22 cellular contexts compared by ENCODE assay signal in the genomic region with DNA sequence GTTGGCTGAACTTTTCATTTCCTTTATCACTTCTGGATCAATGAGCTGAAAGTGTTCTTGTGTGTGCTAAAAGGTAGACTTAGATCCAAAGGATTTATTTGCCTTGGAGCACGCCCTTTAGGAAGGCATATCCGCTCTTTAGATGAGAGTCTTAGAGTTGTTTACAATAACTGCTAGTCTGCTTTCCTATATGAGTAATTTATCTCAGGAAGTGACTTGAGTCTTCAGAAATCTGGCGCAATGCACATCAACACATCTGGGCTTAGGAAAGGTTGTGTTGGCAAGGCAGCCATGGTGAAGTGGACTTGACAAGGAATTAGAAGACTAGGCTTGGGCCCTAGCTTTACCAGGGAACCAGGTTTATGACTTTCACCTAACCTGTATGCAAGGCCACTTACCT.
DNase-seq lines count a peak whose midpoint lies in the region; TF ChIP-seq lines count a peak whose summit lies in the region.
"Had no signal": no experiment of that assay in that cellular context is flagged by ENCODE, and none has a peak within 500 bp of the region (broad histone marks: within the 10 kb centered on the region; RNA-seq: fewer than 3 reads in every experiment).

No MANE protein-coding gene starts in this region.

- H3K4me3 ChIP-seq in NB4 (ENCODE audit: low read depth, low read length) = no peak overlapping the region
- no peak overlapping the region for H3K4me3 ChIP-seq in cardiac fibroblast (replicated peaks in 1 of 2; ENCODE audit: low read depth in 2 of 2, low read length in 2 of 2)
- H3K4me3 ChIP-seq: body of pancreas, uterus had no signal

- H3K36me3 Mint-ChIP-seq in activated T-cell treated with anti-CD3 and anti-CD28 coated beads, Interleukin-2, amount 50 U/mL, for 24 hours (ENCODE audit: low read depth) = no peaks in the 10 kb centered on the region
- H3K36me3 Mint-ChIP-seq: activated naive CD4-positive, alpha-beta T cell treated with anti-CD3 and anti-CD28 coated beads, Interleukin-2, amount 50 U/mL, for 24 hours; CD8-positive, alpha-beta memory T cell had no signal

- no peaks in the 10 kb centered on the region for H3K27me3 Mint-ChIP-seq in activated T-cell treated with anti-CD3 and anti-CD28 coated beads, Interleukin-2, amount 50 U/mL, for 24 hours
- H3K27me3 Mint-ChIP-seq: progenitor cell of endocrine pancreas had no signal

- H3K4me3 Mint-ChIP-seq in activated T-cell treated with anti-CD3 and anti-CD28 coated beads, Interleukin-2, amount 50 U/mL, for 24 hours = no peak overlapping the region
- H3K4me3 Mint-ChIP-seq: activated naive CD4-positive, alpha-beta T cell treated with anti-CD3 and anti-CD28 coated beads, Interleukin-2, amount 50 U/mL, for 24 hours; CD8-positive, alpha-beta memory T cell; neural crest cell had no signal

- no peak overlapping the region for H3K27ac Mint-ChIP-seq in activated T-cell treated with anti-CD3 and anti-CD28 coated beads, Interleukin-2, amount 50 U/mL, for 24 hours
- H3K27ac Mint-ChIP-seq: activated naive CD4-positive, alpha-beta T cell treated with anti-CD3 and anti-CD28 coated beads, Interleukin-2, amount 50 U/mL, for 24 hours; progenitor cell of endocrine pancreas had no signal

- TF ChIP-seq POLR2A in NB4 (IDR thresholded peaks at IDR 0.05; ENCODE audit: extremely low read depth, insufficient read length) = no peak

- TF ChIP-seq CTCF in NB4 (IDR thresholded peaks at IDR 0.05; ENCODE audit: low read depth, low read length) = no peak
- TF ChIP-seq CTCF in cardiac fibroblast (IDR thresholded peaks at IDR 0.05; ENCODE audit: low read depth, low read length) = no peak

- DNase-seq in EL (peak; percentile 70), NB4 (ENCODE audit: low read depth) (peak; percentile 5), cardiac fibroblast (ENCODE audit: low read depth in 2 of 2) (peak; percentile 80 to 98), glomerular endothelial cell (ENCODE audit: extremely low read depth, low read depth, low spot score) (peak; percentile 58), SKM-1 (lab: John Stamatoyannopoulos, UW; ENCODE audit: unreplicated experiment) (no peak), NCI-H1694 treated with DMSO at 0.1 percent for 48 hours (lab: John Stamatoyannopoulos, UW) (no peak)
- DNase-seq in activated T-cell treated with anti-CD3 and anti-CD28 coated beads, Interleukin-2, amount 50 U/mL, for 24 hours = no peak
- DNase-seq in activated CD8-positive, alpha-beta memory T cell treated with anti-CD3 and anti-CD28 coated beads for 24 hours = no peak
- DNase-seq: activated CD4-positive, alpha-beta T cell treated with anti-CD3 and anti-CD28 coated beads, Interleukin-2, amount 50 U/mL, for 1 hour; body of pancreas; CD8-positive, alpha-beta memory T cell; DND-41; islet precursor cell; Karpas-422; NCI-H1436; small intestine; stimulated activated CD4-positive, alpha-beta T cell treated with anti-CD3 and anti-CD28 coated beads, Interleukin-4, amount 100 ng/mL, for 24 hours; substantia nigra; uterus had no signal

- no peaks in the 10 kb centered on the region for H3K4me1 Mint-ChIP-seq in activated T-cell treated with anti-CD3 and anti-CD28 coated beads, Interleukin-2, amount 50 U/mL, for 24 hours (ENCODE audit: low read depth)
- H3K4me1 Mint-ChIP-seq: activated naive CD4-positive, alpha-beta T cell treated with anti-CD3 and anti-CD28 coated beads, Interleukin-2, amount 50 U/mL, for 24 hours; CD8-positive, alpha-beta memory T cell; neural crest cell had no signal

- no peaks in the 10 kb centered on the region for H3K9me3 Mint-ChIP-seq in activated T-cell treated with anti-CD3 and anti-CD28 coated beads, Interleukin-2, amount 50 U/mL, for 24 hours

Comparison
In these comparisons a context has a peak if more than half of its experiments do, and no peak if none do; other contexts are left out.
1. DNase-seq: peak in EL (single experiment), NB4 (single experiment), cardiac fibroblast (2 of 2) and glomerular endothelial cell (single experiment); none in SKM-1 (single experiment), activated T-cell treated with anti-CD3 and anti-CD28 coated beads, Interleukin-2, amount 50 U/mL, for 24 hours (single experiment), NCI-H1694 treated with DMSO at 0.1 percent for 48 hours (single experiment) and activated CD8-positive, alpha-beta memory T cell treated with anti-CD3 and anti-CD28 coated beads for 24 hours (single experiment).